ENCODE assay signal across 4 cellular contexts in the genomic region with DNA sequence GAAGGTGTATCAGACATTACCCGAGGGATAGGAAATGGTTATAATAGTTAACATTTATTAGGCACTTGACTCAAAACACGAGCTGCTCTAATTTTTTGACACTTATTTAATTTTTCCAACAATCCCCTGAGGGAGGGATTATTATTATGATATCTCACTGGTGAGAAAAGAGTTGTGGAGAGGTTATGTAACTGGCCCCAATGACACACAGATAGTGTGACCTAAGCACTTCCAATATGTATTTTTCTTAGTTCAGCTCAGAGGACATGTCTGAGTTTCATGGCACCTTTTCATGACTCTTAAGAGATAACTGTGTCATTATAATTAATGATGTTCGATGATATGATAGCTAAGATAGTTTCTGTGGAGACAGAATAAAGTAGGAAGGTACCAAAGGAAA.
"Had no signal": no experiment of that assay in that cellular context is flagged by ENCODE, and none has a peak within 500 bp of the region (broad histone marks: within the 10 kb centered on the region; RNA-seq: fewer than 3 reads in every experiment).

No MANE protein-coding gene starts in this region.

- H3K4me3 Mint-ChIP-seq: GM23338, H9 had no signal

- H3K4me1 Mint-ChIP-seq: GM23338, H9 had no signal

- ATAC-seq: GM23338, K562 had no signal

- DNase-seq: H9, HCEC 1CT had no signal

- H3K4me2 ChIP-seq: GM23338 had no signal

- H3K27ac Mint-ChIP-seq: GM23338, H9 had no signal

- H2AFZ ChIP-seq: GM23338 had no signal

- H3K4me3 ChIP-seq: GM23338, K562 had no signal
